1 cellular context compared by ENCODE assay signal in the genomic region with DNA sequence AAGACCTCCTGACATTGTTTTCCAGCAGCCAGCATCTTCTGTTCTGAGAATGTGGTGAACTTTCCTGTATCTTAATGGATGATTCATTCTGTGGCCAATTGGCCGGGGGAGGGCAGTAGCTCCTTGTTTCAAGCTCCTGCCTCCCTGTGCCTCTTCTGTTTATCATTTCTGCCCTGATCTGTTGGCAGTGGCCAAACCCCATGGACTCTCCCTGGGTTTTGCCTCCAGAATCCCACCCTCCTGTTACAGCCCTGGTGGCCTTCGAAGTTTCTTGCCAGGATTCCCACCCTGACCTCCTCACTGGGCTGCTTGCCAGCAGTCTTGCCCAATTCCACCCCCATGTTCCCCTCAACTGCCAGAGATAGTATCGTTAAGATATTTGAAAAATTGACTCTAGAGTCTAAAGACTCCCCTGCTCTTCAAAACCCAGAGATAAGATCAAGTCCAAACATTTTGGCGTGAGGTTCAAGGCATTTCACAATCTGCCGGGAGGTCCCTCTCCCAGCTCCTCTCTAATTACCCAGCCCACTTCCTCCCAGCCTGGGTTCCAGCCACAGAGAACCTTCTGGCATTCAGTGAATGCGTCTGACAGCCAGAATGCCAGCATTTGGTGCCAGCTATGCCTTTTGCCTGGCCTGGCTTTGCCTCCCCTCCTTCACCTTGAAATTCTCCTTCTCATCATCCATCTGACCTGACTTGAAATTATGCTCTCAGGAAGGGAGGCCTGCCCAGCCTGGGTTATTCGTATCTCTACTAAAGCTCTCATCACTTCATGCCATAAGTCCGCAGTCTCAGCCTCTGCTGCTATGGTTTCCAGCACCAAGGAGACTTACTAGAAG.
TF ChIP-seq lines count a peak whose summit lies in the region.

No MANE protein-coding gene starts in this region.

TF ChIP-seq in K562, 482 proteins besides CTCF, POLR2A, EP300 and RAD21 (continued from another document and continues in another):
- TF ChIP-seq, protein P1, sequence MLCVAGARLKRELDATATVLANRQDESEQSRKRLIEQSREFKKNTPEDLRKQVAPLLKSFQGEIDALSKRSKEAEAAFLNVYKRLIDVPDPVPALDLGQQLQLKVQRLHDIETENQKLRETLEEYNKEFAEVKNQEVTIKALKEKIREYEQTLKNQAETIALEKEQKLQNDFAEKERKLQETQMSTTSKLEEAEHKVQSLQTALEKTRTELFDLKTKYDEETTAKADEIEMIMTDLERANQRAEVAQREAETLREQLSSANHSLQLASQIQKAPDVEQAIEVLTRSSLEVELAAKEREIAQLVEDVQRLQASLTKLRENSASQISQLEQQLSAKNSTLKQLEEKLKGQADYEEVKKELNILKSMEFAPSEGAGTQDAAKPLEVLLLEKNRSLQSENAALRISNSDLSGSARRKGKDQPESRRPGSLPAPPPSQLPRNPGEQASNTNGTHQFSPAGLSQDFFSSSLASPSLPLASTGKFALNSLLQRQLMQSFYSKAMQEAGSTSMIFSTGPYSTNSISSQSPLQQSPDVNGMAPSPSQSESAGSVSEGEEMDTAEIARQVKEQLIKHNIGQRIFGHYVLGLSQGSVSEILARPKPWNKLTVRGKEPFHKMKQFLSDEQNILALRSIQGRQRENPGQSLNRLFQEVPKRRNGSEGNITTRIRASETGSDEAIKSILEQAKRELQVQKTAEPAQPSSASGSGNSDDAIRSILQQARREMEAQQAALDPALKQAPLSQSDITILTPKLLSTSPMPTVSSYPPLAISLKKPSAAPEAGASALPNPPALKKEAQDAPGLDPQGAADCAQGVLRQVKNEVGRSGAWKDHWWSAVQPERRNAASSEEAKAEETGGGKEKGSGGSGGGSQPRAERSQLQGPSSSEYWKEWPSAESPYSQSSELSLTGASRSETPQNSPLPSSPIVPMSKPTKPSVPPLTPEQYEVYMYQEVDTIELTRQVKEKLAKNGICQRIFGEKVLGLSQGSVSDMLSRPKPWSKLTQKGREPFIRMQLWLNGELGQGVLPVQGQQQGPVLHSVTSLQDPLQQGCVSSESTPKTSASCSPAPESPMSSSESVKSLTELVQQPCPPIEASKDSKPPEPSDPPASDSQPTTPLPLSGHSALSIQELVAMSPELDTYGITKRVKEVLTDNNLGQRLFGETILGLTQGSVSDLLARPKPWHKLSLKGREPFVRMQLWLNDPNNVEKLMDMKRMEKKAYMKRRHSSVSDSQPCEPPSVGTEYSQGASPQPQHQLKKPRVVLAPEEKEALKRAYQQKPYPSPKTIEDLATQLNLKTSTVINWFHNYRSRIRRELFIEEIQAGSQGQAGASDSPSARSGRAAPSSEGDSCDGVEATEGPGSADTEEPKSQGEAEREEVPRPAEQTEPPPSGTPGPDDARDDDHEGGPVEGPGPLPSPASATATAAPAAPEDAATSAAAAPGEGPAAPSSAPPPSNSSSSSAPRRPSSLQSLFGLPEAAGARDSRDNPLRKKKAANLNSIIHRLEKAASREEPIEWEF (CRISPR knock-in tag; IDR thresholded peaks at IDR 0.05), result no peak
- TF ChIP-seq NCOA2 (IDR thresholded peaks at IDR 0.05; ENCODE audit: partially characterized antibody in 2 of 2), result no peak
- TF ChIP-seq, protein P2, sequence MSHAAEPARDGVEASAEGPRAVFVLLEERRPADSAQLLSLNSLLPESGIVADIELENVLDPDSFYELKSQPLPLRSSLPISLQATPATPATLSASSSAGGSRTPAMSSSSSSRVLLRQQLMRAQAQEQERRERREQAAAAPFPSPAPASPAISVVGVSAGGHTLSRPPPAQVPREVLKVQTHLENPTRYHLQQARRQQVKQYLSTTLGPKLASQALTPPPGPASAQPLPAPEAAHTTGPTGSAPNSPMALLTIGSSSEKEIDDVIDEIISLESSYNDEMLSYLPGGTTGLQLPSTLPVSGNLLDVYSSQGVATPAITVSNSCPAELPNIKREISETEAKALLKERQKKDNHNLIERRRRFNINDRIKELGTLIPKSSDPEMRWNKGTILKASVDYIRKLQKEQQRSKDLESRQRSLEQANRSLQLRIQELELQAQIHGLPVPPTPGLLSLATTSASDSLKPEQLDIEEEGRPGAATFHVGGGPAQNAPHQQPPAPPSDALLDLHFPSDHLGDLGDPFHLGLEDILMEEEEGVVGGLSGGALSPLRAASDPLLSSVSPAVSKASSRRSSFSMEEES (CRISPR knock-in tag; IDR thresholded peaks at IDR 0.05), result no peak
- TF ChIP-seq, protein P3, sequence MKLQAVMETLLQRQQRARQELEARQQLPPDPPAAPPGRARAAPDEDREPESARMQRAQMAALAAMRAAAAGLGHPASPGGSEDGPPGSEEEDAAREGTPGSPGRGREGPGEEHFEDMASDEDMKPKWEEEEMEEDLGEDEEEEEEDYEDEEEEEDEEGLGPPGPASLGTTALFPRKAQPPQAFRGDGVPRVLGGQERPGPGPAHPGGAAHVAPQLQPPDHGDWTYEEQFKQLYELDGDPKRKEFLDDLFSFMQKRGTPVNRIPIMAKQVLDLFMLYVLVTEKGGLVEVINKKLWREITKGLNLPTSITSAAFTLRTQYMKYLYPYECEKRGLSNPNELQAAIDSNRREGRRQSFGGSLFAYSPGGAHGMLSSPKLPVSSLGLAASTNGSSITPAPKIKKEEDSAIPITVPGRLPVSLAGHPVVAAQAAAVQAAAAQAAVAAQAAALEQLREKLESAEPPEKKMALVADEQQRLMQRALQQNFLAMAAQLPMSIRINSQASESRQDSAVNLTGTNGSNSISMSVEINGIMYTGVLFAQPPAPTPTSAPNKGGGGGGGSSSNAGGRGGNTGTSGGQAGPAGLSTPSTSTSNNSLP (IDR thresholded peaks at IDR 0.05; ENCODE audit: borderline replicate concordance, low read depth, low read length), result no peak
- no peak for TF ChIP-seq HDAC1 (IDR thresholded peaks at IDR 0.05)
- TF ChIP-seq PPARD (CRISPR knock-in tag; IDR thresholded peaks at IDR 0.05), result no peak
- no peak for TF ChIP-seq ZNF75A (CRISPR knock-in tag; IDR thresholded peaks at IDR 0.05)
- TF ChIP-seq MAZ (CRISPR knock-in tag; conservative IDR thresholded peaks at IDR 0.05 in 1 of 2, IDR thresholded peaks at IDR 0.05 in 1 of 2), result no peak
- TF ChIP-seq, protein P4, sequence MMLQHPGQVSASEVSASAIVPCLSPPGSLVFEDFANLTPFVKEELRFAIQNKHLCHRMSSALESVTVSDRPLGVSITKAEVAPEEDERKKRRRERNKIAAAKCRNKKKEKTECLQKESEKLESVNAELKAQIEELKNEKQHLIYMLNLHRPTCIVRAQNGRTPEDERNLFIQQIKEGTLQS (IDR thresholded peaks at IDR 0.05), result peak; percentile 57
- TF ChIP-seq, protein P4 (CRISPR knock-in tag; conservative IDR thresholded peaks at IDR 0.05), result no peak
- TF ChIP-seq ZNF239 (CRISPR knock-in tag; IDR thresholded peaks at IDR 0.05), result no peak
- TF ChIP-seq JUND (IDR thresholded peaks at IDR 0.05; ENCODE audit: borderline replicate concordance, low read depth, low read length), result peak; percentile 92
- TF ChIP-seq JUND (tag; IDR thresholded peaks at IDR 0.05; ENCODE audit: borderline replicate concordance, low read depth, low read length), result peak; percentile 83; the same call in 1 of the 3 replicates
- no peak for TF ChIP-seq ZNF232 (CRISPR knock-in tag; IDR thresholded peaks at IDR 0.05)
- no peak; the same call in 1 of the 2 replicates for TF ChIP-seq STAG1 (CRISPR knock-in tag; IDR thresholded peaks at IDR 0.05; ENCODE audit: borderline replicate concordance)
- TF ChIP-seq ZKSCAN3 (CRISPR knock-in tag; IDR thresholded peaks at IDR 0.05), result no peak
- TF ChIP-seq, protein P5, sequence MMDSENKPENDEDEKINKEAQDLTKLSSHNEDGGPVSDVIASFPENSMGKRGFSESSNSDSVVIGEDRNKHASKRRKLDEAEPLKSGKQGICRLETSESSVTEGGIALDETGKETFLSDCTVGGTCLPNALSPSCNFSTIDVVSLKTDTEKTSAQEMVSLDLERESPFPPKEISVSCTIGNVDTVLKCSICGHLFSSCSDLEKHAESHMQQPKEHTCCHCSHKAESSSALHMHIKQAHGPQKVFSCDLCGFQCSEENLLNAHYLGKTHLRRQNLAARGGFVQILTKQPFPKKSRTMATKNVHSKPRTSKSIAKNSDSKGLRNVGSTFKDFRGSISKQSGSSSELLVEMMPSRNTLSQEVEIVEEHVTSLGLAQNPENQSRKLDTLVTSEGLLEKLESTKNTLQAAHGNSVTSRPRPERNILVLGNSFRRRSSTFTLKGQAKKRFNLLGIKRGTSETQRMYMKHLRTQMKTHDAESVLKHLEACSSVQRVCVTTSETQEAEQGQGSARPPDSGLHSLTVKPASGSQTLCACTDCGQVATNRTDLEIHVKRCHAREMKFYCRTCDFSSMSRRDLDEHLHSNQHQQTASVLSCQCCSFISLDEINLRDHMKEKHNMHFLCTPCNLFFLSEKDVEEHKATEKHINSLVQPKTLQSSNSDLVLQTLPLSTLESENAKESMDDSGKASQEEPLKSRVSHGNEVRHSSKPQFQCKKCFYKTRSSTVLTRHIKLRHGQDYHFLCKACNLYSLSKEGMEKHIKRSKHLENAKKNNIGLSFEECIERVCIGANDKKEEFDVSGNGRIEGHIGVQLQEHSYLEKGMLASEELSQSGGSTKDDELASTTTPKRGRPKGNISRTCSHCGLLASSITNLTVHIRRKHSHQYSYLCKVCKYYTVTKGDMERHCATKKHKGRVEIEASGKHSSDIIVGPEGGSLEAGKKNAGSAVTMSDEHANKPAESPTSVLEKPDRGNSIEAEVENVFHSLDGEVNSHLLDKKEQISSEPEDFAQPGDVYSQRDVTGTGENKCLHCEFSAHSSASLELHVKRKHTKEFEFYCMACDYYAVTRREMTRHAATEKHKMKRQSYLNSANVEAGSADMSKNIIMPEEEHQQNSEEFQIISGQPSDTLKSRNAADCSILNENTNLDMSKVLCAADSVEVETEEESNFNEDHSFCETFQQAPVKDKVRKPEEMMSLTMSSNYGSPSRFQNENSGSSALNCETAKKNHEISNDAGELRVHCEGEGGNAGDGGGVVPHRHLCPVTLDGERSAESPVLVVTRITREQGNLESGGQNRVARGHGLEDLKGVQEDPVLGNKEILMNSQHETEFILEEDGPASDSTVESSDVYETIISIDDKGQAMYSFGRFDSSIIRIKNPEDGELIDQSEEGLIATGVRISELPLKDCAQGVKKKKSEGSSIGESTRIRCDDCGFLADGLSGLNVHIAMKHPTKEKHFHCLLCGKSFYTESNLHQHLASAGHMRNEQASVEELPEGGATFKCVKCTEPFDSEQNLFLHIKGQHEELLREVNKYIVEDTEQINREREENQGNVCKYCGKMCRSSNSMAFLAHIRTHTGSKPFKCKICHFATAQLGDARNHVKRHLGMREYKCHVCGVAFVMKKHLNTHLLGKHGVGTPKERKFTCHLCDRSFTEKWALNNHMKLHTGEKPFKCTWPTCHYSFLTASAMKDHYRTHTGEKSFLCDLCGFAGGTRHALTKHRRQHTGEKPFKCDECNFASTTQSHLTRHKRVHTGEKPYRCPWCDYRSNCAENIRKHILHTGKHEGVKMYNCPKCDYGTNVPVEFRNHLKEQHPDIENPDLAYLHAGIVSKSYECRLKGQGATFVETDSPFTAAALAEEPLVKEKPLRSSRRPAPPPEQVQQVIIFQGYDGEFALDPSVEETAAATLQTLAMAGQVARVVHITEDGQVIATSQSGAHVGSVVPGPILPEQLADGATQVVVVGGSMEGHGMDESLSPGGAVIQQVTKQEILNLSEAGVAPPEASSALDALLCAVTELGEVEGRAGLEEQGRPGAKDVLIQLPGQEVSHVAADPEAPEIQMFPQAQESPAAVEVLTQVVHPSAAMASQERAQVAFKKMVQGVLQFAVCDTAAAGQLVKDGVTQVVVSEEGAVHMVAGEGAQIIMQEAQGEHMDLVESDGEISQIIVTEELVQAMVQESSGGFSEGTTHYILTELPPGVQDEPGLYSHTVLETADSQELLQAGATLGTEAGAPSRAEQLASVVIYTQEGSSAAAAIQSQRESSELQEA (IDR thresholded peaks at IDR 0.05; ENCODE audit: low read depth), result no peak
- TF ChIP-seq, protein P6, sequence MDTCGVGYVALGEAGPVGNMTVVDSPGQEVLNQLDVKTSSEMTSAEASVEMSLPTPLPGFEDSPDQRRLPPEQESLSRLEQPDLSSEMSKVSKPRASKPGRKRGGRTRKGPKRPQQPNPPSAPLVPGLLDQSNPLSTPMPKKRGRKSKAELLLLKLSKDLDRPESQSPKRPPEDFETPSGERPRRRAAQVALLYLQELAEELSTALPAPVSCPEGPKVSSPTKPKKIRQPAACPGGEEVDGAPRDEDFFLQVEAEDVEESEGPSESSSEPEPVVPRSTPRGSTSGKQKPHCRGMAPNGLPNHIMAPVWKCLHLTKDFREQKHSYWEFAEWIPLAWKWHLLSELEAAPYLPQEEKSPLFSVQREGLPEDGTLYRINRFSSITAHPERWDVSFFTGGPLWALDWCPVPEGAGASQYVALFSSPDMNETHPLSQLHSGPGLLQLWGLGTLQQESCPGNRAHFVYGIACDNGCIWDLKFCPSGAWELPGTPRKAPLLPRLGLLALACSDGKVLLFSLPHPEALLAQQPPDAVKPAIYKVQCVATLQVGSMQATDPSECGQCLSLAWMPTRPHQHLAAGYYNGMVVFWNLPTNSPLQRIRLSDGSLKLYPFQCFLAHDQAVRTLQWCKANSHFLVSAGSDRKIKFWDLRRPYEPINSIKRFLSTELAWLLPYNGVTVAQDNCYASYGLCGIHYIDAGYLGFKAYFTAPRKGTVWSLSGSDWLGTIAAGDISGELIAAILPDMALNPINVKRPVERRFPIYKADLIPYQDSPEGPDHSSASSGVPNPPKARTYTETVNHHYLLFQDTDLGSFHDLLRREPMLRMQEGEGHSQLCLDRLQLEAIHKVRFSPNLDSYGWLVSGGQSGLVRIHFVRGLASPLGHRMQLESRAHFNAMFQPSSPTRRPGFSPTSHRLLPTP (IDR thresholded peaks at IDR 0.05; ENCODE audit: borderline replicate concordance, extremely low read depth, insufficient read length), result no peak
- no peak for TF ChIP-seq TAF9B (IDR thresholded peaks at IDR 0.05; ENCODE audit: partially characterized antibody)
- TF ChIP-seq, protein P7, sequence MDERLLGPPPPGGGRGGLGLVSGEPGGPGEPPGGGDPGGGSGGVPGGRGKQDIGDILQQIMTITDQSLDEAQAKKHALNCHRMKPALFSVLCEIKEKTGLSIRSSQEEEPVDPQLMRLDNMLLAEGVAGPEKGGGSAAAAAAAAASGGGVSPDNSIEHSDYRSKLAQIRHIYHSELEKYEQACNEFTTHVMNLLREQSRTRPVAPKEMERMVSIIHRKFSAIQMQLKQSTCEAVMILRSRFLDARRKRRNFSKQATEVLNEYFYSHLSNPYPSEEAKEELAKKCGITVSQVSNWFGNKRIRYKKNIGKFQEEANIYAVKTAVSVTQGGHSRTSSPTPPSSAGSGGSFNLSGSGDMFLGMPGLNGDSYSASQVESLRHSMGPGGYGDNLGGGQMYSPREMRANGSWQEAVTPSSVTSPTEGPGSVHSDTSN (CRISPR knock-in tag; IDR thresholded peaks at IDR 0.05; ENCODE audit: low read depth), result no peak
- TF ChIP-seq, protein P7 (tag; conservative IDR thresholded peaks at IDR 0.05; ENCODE audit: low read depth), result no peak; the same call in 1 of the 2 replicates
